In the genomic region with DNA sequence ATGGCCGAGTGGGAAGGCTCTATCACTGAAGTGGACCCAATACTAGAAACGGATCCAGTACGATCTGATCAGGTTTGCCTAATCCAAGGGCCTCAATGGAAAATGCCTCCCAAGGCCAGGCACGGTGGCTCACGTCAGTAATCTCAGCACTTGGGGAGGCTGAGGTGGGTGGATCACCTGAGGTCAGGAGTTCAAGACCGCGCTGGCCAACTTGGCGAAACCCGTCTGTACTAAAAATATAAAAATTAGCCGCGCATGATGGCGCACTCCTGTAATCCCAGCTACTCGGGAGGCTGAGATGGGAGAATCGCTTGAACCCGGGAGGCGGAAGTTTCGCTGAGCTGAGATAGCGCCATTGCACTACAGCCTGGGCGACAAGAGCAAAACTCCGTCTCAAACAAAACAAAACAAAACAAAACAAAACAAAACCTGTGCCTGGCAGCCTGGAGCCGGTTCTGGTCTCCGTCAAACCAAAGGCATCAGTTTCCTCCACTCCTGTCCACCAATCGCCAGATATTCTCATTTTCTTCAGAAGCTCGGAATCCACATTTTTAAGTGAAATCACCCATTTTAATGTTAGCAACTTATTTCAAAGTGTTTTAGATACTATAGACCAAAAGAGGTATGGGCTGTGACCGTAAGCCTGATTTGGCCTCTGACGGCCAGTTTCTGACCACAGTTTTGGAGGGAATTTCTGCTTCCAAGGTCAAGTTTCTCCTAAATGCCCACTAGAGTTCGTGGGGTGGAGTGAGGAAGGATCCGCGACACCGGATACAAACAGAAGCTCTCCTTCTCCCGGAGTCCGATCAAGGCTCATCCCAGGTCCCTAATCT, we compare ENCODE assay signal across 1 cellular context.
TF ChIP-seq lines count a peak whose summit lies in the region.

No MANE protein-coding gene starts in this region.

TF ChIP-seq in HepG2, 621 proteins besides CTCF, POLR2A, EP300 and RAD21 (continued from another document and continues in another):
- TF ChIP-seq, protein P1, sequence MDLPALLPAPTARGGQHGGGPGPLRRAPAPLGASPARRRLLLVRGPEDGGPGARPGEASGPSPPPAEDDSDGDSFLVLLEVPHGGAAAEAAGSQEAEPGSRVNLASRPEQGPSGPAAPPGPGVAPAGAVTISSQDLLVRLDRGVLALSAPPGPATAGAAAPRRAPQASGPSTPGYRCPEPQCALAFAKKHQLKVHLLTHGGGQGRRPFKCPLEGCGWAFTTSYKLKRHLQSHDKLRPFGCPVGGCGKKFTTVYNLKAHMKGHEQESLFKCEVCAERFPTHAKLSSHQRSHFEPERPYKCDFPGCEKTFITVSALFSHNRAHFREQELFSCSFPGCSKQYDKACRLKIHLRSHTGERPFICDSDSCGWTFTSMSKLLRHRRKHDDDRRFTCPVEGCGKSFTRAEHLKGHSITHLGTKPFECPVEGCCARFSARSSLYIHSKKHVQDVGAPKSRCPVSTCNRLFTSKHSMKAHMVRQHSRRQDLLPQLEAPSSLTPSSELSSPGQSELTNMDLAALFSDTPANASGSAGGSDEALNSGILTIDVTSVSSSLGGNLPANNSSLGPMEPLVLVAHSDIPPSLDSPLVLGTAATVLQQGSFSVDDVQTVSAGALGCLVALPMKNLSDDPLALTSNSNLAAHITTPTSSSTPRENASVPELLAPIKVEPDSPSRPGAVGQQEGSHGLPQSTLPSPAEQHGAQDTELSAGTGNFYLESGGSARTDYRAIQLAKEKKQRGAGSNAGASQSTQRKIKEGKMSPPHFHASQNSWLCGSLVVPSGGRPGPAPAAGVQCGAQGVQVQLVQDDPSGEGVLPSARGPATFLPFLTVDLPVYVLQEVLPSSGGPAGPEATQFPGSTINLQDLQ (CRISPR knock-in tag; IDR thresholded peaks at IDR 0.05), result no peak
- TF ChIP-seq YY1 (IDR thresholded peaks at IDR 0.05; ENCODE audit: insufficient read depth, insufficient replicate concordance, low read depth, low read length) (peak; percentile 15), ZNF20 (CRISPR knock-in tag; IDR thresholded peaks at IDR 0.05) (no peak), HES4 (CRISPR knock-in tag; IDR thresholded peaks at IDR 0.05; ENCODE audit: borderline replicate concordance) (no peak), ZBTB7B (CRISPR knock-in tag; IDR thresholded peaks at IDR 0.05) (no peak), FOXJ3 (CRISPR knock-in tag; IDR thresholded peaks at IDR 0.05; ENCODE audit: borderline replicate concordance) (no peak), YEATS4 (CRISPR knock-in tag; IDR thresholded peaks at IDR 0.05; ENCODE audit: borderline replicate concordance) (peak; percentile 31; the same call in 1 of the 2 replicates), ZNF317 (CRISPR knock-in tag; IDR thresholded peaks at IDR 0.05) (no peak), ZNF543 (CRISPR knock-in tag; IDR thresholded peaks at IDR 0.05) (peak; percentile 27; the same call in 1 of the 2 replicates), WIZ (CRISPR knock-in tag; IDR thresholded peaks at IDR 0.05) (no peak), RXRB (CRISPR knock-in tag; IDR thresholded peaks at IDR 0.05; ENCODE audit: borderline replicate concordance) (no peak), ZNF24 (IDR thresholded peaks at IDR 0.05) (no peak), ZNF235 (CRISPR knock-in tag; IDR thresholded peaks at IDR 0.05; ENCODE audit: borderline replicate concordance) (no peak; the same call in 1 of the 2 replicates), NONO (IDR thresholded peaks at IDR 0.05) (no peak), NONO (CRISPR knock-in tag; conservative IDR thresholded peaks at IDR 0.05) (no peak), ZNF446 (CRISPR knock-in tag; IDR thresholded peaks at IDR 0.05) (no peak), MTA1 (CRISPR knock-in tag; IDR thresholded peaks at IDR 0.05; ENCODE audit: borderline replicate concordance) (peak; percentile 33; the same call in 1 of the 2 replicates), MAFF (IDR thresholded peaks at IDR 0.05; ENCODE audit: low read depth, low read length) (no peak), ZFP90 (CRISPR knock-in tag; IDR thresholded peaks at IDR 0.05; ENCODE audit: borderline replicate concordance) (no peak; the same call in 1 of the 2 replicates), KAT8 (CRISPR knock-in tag; IDR thresholded peaks at IDR 0.05) (no peak), GZF1 (CRISPR knock-in tag; IDR thresholded peaks at IDR 0.05) (no peak), ZNF441 (CRISPR knock-in tag; IDR thresholded peaks at IDR 0.05; ENCODE audit: borderline replicate concordance) (peak; percentile 99), ZNF558 (CRISPR knock-in tag; IDR thresholded peaks at IDR 0.05; ENCODE audit: borderline replicate concordance) (no peak; the same call in 1 of the 2 replicates), ZNF143 (CRISPR knock-in tag; IDR thresholded peaks at IDR 0.05) (no peak), POLR2G (IDR thresholded peaks at IDR 0.05; ENCODE audit: low read depth, low read length) (peak; percentile 46; the same call in 1 of the 2 replicates), MED8 (CRISPR knock-in tag; IDR thresholded peaks at IDR 0.05; ENCODE audit: insufficient replicate concordance) (peak; percentile 22), NR1H2 (CRISPR knock-in tag; IDR thresholded peaks at IDR 0.05; ENCODE audit: borderline replicate concordance, low read depth) (0 out of 2 replicates have a peak, but pooled peaks have one; percentile 67)
- TF ChIP-seq, protein P2, sequence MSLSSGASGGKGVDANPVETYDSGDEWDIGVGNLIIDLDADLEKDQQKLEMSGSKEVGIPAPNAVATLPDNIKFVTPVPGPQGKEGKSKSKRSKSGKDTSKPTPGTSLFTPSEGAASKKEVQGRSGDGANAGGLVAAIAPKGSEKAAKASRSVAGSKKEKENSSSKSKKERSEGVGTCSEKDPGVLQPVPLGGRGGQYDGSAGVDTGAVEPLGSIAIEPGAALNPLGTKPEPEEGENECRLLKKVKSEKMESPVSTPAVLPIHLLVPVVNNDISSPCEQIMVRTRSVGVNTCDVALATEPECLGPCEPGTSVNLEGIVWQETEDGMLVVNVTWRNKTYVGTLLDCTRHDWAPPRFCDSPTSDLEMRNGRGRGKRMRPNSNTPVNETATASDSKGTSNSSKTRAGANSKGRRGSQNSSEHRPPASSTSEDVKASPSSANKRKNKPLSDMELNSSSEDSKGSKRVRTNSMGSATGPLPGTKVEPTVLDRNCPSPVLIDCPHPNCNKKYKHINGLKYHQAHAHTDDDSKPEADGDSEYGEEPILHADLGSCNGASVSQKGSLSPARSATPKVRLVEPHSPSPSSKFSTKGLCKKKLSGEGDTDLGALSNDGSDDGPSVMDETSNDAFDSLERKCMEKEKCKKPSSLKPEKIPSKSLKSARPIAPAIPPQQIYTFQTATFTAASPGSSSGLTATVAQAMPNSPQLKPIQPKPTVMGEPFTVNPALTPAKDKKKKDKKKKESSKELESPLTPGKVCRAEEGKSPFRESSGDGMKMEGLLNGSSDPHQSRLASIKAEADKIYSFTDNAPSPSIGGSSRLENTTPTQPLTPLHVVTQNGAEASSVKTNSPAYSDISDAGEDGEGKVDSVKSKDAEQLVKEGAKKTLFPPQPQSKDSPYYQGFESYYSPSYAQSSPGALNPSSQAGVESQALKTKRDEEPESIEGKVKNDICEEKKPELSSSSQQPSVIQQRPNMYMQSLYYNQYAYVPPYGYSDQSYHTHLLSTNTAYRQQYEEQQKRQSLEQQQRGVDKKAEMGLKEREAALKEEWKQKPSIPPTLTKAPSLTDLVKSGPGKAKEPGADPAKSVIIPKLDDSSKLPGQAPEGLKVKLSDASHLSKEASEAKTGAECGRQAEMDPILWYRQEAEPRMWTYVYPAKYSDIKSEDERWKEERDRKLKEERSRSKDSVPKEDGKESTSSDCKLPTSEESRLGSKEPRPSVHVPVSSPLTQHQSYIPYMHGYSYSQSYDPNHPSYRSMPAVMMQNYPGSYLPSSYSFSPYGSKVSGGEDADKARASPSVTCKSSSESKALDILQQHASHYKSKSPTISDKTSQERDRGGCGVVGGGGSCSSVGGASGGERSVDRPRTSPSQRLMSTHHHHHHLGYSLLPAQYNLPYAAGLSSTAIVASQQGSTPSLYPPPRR (CRISPR knock-in tag; IDR thresholded peaks at IDR 0.05; ENCODE audit: borderline replicate concordance), result 0 out of 2 replicates have a peak, but pooled peaks have one; percentile 15
- TF ChIP-seq, protein P3, sequence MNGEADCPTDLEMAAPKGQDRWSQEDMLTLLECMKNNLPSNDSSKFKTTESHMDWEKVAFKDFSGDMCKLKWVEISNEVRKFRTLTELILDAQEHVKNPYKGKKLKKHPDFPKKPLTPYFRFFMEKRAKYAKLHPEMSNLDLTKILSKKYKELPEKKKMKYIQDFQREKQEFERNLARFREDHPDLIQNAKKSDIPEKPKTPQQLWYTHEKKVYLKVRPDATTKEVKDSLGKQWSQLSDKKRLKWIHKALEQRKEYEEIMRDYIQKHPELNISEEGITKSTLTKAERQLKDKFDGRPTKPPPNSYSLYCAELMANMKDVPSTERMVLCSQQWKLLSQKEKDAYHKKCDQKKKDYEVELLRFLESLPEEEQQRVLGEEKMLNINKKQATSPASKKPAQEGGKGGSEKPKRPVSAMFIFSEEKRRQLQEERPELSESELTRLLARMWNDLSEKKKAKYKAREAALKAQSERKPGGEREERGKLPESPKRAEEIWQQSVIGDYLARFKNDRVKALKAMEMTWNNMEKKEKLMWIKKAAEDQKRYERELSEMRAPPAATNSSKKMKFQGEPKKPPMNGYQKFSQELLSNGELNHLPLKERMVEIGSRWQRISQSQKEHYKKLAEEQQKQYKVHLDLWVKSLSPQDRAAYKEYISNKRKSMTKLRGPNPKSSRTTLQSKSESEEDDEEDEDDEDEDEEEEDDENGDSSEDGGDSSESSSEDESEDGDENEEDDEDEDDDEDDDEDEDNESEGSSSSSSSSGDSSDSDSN (CRISPR knock-in tag; IDR thresholded peaks at IDR 0.05), result peak; percentile 11; the same call in 1 of the 2 replicates
- TF ChIP-seq, protein P4, sequence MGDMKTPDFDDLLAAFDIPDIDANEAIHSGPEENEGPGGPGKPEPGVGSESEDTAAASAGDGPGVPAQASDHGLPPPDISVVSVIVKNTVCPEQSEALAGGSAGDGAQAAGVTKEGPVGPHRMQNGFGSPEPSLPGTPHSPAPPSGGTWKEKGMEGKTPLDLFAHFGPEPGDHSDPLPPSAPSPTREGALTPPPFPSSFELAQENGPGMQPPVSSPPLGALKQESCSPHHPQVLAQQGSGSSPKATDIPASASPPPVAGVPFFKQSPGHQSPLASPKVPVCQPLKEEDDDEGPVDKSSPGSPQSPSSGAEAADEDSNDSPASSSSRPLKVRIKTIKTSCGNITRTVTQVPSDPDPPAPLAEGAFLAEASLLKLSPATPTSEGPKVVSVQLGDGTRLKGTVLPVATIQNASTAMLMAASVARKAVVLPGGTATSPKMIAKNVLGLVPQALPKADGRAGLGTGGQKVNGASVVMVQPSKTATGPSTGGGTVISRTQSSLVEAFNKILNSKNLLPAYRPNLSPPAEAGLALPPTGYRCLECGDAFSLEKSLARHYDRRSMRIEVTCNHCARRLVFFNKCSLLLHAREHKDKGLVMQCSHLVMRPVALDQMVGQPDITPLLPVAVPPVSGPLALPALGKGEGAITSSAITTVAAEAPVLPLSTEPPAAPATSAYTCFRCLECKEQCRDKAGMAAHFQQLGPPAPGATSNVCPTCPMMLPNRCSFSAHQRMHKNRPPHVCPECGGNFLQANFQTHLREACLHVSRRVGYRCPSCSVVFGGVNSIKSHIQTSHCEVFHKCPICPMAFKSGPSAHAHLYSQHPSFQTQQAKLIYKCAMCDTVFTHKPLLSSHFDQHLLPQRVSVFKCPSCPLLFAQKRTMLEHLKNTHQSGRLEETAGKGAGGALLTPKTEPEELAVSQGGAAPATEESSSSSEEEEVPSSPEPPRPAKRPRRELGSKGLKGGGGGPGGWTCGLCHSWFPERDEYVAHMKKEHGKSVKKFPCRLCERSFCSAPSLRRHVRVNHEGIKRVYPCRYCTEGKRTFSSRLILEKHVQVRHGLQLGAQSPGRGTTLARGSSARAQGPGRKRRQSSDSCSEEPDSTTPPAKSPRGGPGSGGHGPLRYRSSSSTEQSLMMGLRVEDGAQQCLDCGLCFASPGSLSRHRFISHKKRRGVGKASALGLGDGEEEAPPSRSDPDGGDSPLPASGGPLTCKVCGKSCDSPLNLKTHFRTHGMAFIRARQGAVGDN (CRISPR knock-in tag; IDR thresholded peaks at IDR 0.05), result no peak
- TF ChIP-seq, protein P5, sequence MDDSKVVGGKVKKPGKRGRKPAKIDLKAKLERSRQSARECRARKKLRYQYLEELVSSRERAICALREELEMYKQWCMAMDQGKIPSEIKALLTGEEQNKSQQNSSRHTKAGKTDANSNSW (CRISPR knock-in tag; IDR thresholded peaks at IDR 0.05; ENCODE audit: borderline replicate concordance), result no peak
- TF ChIP-seq, protein P6, sequence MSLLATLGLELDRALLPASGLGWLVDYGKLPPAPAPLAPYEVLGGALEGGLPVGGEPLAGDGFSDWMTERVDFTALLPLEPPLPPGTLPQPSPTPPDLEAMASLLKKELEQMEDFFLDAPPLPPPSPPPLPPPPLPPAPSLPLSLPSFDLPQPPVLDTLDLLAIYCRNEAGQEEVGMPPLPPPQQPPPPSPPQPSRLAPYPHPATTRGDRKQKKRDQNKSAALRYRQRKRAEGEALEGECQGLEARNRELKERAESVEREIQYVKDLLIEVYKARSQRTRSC (CRISPR knock-in tag; IDR thresholded peaks at IDR 0.05; ENCODE audit: low read depth), result no peak
- TF ChIP-seq, protein P7, sequence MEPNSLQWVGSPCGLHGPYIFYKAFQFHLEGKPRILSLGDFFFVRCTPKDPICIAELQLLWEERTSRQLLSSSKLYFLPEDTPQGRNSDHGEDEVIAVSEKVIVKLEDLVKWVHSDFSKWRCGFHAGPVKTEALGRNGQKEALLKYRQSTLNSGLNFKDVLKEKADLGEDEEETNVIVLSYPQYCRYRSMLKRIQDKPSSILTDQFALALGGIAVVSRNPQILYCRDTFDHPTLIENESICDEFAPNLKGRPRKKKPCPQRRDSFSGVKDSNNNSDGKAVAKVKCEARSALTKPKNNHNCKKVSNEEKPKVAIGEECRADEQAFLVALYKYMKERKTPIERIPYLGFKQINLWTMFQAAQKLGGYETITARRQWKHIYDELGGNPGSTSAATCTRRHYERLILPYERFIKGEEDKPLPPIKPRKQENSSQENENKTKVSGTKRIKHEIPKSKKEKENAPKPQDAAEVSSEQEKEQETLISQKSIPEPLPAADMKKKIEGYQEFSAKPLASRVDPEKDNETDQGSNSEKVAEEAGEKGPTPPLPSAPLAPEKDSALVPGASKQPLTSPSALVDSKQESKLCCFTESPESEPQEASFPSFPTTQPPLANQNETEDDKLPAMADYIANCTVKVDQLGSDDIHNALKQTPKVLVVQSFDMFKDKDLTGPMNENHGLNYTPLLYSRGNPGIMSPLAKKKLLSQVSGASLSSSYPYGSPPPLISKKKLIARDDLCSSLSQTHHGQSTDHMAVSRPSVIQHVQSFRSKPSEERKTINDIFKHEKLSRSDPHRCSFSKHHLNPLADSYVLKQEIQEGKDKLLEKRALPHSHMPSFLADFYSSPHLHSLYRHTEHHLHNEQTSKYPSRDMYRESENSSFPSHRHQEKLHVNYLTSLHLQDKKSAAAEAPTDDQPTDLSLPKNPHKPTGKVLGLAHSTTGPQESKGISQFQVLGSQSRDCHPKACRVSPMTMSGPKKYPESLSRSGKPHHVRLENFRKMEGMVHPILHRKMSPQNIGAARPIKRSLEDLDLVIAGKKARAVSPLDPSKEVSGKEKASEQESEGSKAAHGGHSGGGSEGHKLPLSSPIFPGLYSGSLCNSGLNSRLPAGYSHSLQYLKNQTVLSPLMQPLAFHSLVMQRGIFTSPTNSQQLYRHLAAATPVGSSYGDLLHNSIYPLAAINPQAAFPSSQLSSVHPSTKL (CRISPR knock-in tag; IDR thresholded peaks at IDR 0.05), result no peak
- TF ChIP-seq, protein P8, sequence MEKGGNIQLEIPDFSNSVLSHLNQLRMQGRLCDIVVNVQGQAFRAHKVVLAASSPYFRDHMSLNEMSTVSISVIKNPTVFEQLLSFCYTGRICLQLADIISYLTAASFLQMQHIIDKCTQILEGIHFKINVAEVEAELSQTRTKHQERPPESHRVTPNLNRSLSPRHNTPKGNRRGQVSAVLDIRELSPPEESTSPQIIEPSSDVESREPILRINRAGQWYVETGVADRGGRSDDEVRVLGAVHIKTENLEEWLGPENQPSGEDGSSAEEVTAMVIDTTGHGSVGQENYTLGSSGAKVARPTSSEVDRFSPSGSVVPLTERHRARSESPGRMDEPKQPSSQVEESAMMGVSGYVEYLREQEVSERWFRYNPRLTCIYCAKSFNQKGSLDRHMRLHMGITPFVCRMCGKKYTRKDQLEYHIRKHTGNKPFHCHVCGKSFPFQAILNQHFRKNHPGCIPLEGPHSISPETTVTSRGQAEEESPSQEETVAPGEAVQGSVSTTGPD (CRISPR knock-in tag; IDR thresholded peaks at IDR 0.05), result 0 out of 2 replicates have a peak, but pooled peaks have one; percentile 56
